Comparison of ENCODE assay signal across 15 cellular contexts in the genomic region with DNA sequence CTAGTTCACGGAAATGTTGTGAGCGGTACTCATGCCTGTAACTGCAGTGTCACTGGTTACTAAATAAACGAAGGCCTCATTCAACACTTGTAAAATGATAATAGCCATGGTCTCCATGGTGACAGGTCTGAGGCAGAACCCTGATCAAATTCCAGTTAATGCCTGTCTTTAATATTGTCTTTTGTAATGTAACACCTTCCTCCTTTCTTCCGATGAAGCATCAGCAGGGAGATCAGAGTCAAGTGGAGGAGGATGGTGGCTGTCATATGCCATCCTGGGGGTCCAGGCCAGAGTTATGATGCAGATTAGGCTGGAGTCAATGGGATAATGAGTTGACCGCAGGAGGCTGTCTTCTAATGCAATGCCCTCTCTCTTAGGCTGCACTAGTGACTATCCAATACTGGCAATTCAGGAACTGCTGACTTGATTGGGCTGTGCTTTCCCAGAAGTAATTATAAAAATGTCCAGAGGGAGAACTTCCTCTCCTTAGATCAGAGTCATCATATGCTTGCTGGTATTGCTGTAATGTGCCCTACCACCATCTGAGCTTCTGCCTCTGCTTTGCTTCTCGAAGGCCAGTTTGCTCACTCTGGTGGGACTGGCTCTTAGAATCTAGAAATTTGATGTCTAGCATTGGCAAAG.
DNase-seq lines count a peak whose midpoint lies in the region; ATAC-seq and TF ChIP-seq lines count a peak whose summit lies in the region.
"Had no signal": no experiment of that assay in that cellular context is flagged by ENCODE, and none has a peak within 500 bp of the region (broad histone marks: within the 10 kb centered on the region; RNA-seq: fewer than 3 reads in every experiment).

No MANE protein-coding gene starts in this region.

- CTCF ChIA-PET in HEK293 (lab: Yijun Ruan, JAX) = interaction anchor here (0.9 kb wide), 1 partner anchor 417 kb away, joined by 3 read pairs; no protein-coding TSS in a partner anchor

- no peaks in the 10 kb centered on the region for H3K9me3 ChIP-seq in HEK293 (ENCODE audit: control insufficient read depth, insufficient read depth, low read depth, low read length)
- H3K9me3 ChIP-seq: suprapubic skin had no signal

- DNase-seq in NCI-H187 treated with DMSO at 0.1 percent for 48 hours (lab: John Stamatoyannopoulos, UW) (peak; percentile 45), NCI-H510A treated with DMSO at 0.1 percent for 48 hours (lab: John Stamatoyannopoulos, UW) (peak; percentile 97), left colon (no peak), putamen (ENCODE audit: low spot score) (no peak), germinal center (ENCODE audit: low spot score) (no peak)
- DNase-seq: activated CD4-positive, alpha-beta T cell treated with anti-CD3 and anti-CD28 coated beads, Interleukin-2, amount 50 U/mL, for 48 hours; CD8-positive, alpha-beta memory T cell; HFFc6; NCI-H446 treated with DMSO at 0.1 percent for 48 hours had no signal

- H3K4me1 ChIP-seq in HEK293 (ENCODE audit: control insufficient read depth, insufficient read depth, low read length) = peaks cover 23% of the 10 kb centered on the region
- H3K4me1 ChIP-seq: suprapubic skin had no signal

- ATAC-seq in left colon (peak; percentile 94), HG03432 (IDR thresholded peaks at IDR 0.05; ENCODE audit: unreplicated experiment) (no peak), HG02678 (IDR thresholded peaks at IDR 0.05; ENCODE audit: unreplicated experiment) (no peak)

- TF ChIP-seq CTCF in HEK293 (tag by site-specific recombination; IDR thresholded peaks at IDR 0.05) = no peak

- no peak overlapping the region for H3K4me3 ChIP-seq in HEK293 (ENCODE audit: low read depth, low read length)
- H3K4me3 ChIP-seq: SK-N-MC, skin epidermis, suprapubic skin had no signal

- POLR2A ChIA-PET in HEK293 (lab: Yijun Ruan, JAX) = no interaction called here

- H3K27ac ChIP-seq in HEK293 (ENCODE audit: extremely low read depth, low read depth, low read length) = peak overlapping the region; percentile 44; the same call in 1 of the 2 replicates
- H3K27ac ChIP-seq: SK-N-MC, skin epidermis, suprapubic skin had no signal

- H3K36me3 ChIP-seq in HEK293 (ENCODE audit: control insufficient read depth in 2 of 2, insufficient read depth in 1 of 2, low read length in 2 of 2) = no peaks in the 10 kb centered on the region
- H3K36me3 ChIP-seq: suprapubic skin had no signal

- intact Hi-C loops in left colon (cut with DNase I, micrococcal nuclease) = no loop called here

TF ChIP-seq in HEK293, 187 proteins besides CTCF, POLR2A, EP300 and RAD21 (continues in another document):
- peak; percentile 86 for TF ChIP-seq ZBTB17 (tag by site-specific recombination; IDR thresholded peaks at IDR 0.05)
- TF ChIP-seq, protein P1, sequence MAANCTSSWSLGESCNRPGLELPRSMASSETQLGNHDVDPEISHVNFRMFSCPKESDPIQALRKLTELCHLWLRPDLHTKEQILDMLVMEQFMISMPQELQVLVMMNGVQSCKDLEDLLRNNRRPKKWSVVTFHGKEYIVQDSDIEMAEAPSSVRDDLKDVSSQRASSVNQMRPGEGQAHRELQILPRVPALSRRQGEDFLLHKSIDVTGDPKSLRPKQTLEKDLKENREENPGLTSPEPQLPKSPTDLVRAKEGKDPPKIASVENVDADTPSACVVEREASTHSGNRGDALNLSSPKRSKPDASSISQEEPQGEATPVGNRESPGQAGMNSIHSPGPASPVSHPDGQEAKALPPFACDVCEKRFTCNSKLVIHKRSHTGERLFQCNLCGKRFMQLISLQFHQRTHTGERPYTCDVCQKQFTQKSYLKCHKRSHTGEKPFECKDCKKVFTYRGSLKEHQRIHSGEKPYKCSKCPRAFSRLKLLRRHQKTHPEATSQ (tag by site-specific recombination; IDR thresholded peaks at IDR 0.05) = no peak
- TF ChIP-seq, protein P2, sequence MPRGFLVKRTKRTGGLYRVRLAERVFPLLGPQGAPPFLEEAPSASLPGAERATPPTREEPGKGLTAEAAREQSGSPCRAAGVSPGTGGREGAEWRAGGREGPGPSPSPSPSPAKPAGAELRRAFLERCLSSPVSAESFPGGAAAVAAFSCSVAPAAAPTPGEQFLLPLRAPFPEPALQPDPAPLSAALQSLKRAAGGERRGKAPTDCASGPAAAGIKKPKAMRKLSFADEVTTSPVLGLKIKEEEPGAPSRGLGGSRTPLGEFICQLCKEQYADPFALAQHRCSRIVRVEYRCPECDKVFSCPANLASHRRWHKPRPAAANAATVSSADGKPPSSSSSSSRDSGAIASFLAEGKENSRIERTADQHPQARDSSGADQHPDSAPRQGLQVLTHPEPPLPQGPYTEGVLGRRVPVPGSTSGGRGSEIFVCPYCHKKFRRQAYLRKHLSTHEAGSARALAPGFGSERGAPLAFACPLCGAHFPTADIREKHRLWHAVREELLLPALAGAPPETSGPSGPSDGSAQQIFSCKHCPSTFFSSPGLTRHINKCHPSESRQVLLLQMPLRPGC (tag by site-specific recombination; IDR thresholded peaks at IDR 0.05) = no peak; the same call in none of the 2 replicates
- no peak for TF ChIP-seq ZNF76 (tag by site-specific recombination; IDR thresholded peaks at IDR 0.05; ENCODE audit: borderline replicate concordance, low read depth)
- no peak for TF ChIP-seq ZNF2 (tag by site-specific recombination; IDR thresholded peaks at IDR 0.05)
- TF ChIP-seq, protein P3, sequence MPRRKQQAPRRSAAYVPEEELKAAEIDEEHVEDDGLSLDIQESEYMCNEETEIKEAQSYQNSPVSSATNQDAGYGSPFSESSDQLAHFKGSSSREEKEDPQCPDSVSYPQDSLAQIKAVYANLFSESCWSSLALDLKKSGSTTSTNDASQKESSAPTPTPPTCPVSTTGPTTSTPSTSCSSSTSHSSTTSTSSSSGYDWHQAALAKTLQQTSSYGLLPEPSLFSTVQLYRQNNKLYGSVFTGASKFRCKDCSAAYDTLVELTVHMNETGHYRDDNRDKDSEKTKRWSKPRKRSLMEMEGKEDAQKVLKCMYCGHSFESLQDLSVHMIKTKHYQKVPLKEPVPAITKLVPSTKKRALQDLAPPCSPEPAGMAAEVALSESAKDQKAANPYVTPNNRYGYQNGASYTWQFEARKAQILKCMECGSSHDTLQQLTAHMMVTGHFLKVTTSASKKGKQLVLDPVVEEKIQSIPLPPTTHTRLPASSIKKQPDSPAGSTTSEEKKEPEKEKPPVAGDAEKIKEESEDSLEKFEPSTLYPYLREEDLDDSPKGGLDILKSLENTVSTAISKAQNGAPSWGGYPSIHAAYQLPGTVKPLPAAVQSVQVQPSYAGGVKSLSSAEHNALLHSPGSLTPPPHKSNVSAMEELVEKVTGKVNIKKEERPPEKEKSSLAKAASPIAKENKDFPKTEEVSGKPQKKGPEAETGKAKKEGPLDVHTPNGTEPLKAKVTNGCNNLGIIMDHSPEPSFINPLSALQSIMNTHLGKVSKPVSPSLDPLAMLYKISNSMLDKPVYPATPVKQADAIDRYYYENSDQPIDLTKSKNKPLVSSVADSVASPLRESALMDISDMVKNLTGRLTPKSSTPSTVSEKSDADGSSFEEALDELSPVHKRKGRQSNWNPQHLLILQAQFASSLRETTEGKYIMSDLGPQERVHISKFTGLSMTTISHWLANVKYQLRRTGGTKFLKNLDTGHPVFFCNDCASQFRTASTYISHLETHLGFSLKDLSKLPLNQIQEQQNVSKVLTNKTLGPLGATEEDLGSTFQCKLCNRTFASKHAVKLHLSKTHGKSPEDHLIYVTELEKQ (tag by site-specific recombination; IDR thresholded peaks at IDR 0.05; ENCODE audit: borderline replicate concordance) = peak; percentile 41; the same call in 1 of the 2 replicates
- TF ChIP-seq ZNF473 (tag by site-specific recombination; IDR thresholded peaks at IDR 0.05) = no peak
- TF ChIP-seq IKZF3 (tag by site-specific recombination; IDR thresholded peaks at IDR 0.05) = no peak
- no peak for TF ChIP-seq ZNF324 (tag by site-specific recombination; IDR thresholded peaks at IDR 0.05)
- peak; percentile 72 for TF ChIP-seq ZEB2 (tag by site-specific recombination; IDR thresholded peaks at IDR 0.05)
- TF ChIP-seq ZFP41 (tag by site-specific recombination; IDR thresholded peaks at IDR 0.05; ENCODE audit: borderline replicate concordance) = no peak
- no peak for TF ChIP-seq ZNF202 (tag by site-specific recombination; IDR thresholded peaks at IDR 0.05; ENCODE audit: borderline replicate concordance)
- TF ChIP-seq ZBTB1 (tag by site-specific recombination; IDR thresholded peaks at IDR 0.05) = no peak
- TF ChIP-seq ZNF354C (tag by site-specific recombination; IDR thresholded peaks at IDR 0.05; ENCODE audit: borderline replicate concordance, low read depth) = no peak
- no peak for TF ChIP-seq GLIS2 (tag by site-specific recombination; IDR thresholded peaks at IDR 0.05)
- TF ChIP-seq, protein P4, sequence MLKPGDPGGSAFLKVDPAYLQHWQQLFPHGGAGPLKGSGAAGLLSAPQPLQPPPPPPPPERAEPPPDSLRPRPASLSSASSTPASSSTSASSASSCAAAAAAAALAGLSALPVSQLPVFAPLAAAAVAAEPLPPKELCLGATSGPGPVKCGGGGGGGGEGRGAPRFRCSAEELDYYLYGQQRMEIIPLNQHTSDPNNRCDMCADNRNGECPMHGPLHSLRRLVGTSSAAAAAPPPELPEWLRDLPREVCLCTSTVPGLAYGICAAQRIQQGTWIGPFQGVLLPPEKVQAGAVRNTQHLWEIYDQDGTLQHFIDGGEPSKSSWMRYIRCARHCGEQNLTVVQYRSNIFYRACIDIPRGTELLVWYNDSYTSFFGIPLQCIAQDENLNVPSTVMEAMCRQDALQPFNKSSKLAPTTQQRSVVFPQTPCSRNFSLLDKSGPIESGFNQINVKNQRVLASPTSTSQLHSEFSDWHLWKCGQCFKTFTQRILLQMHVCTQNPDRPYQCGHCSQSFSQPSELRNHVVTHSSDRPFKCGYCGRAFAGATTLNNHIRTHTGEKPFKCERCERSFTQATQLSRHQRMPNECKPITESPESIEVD (tag by site-specific recombination; IDR thresholded peaks at IDR 0.05) = no peak
- TF ChIP-seq ZNF223 (tag by site-specific recombination; IDR thresholded peaks at IDR 0.05) = no peak
- peak; percentile 74 for TF ChIP-seq ZNF600 (tag by site-specific recombination; IDR thresholded peaks at IDR 0.05)
- TF ChIP-seq GLIS1 (tag by site-specific recombination; IDR thresholded peaks at IDR 0.05) = peak; percentile 99
- TF ChIP-seq, protein P5, sequence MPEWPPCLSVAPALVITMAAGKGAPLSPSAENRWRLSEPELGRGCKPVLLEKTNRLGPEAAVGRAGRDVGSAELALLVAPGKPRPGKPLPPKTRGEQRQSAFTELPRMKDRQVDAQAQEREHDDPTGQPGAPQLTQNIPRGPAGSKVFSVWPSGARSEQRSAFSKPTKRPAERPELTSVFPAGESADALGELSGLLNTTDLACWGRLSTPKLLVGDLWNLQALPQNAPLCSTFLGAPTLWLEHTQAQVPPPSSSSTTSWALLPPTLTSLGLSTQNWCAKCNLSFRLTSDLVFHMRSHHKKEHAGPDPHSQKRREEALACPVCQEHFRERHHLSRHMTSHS (tag by site-specific recombination; IDR thresholded peaks at IDR 0.05) = no peak
- no peak for TF ChIP-seq ZBTB21 (tag by site-specific recombination; IDR thresholded peaks at IDR 0.05)

Comparison
In these comparisons a context has a peak if more than half of its experiments do, and no peak if none do; other contexts are left out.
1. DNase-seq: peak in NCI-H187 treated with DMSO at 0.1 percent for 48 hours (single experiment) and NCI-H510A treated with DMSO at 0.1 percent for 48 hours (single experiment); none in left colon (0 of 2), putamen (single experiment) and germinal center (single experiment).